13 cellular contexts compared by ENCODE assay signal in genomic region chr4:118417325-118417724, GRCh38.
DNase-seq lines count a peak whose midpoint lies in the region; ATAC-seq and TF ChIP-seq lines count a peak whose summit lies in the region.
"Had no signal": no experiment of that assay in that cellular context is flagged by ENCODE, and none has a peak within 500 bp of the region (broad histone marks: within the 10 kb centered on the region; RNA-seq: fewer than 3 reads in every experiment).

No MANE protein-coding gene starts in this region.

- no peak overlapping the region for H3K27ac Mint-ChIP-seq in H9
- H3K27ac Mint-ChIP-seq: CD4-positive, alpha-beta T cell; T-cell had no signal

- H3K4ac ChIP-seq in H9 (ENCODE audit: low read depth, low read length): no peak overlapping the region

- H3K4me1 ChIP-seq in adipocyte (ENCODE audit: control insufficient read depth, insufficient read depth, low read length) (peaks cover 3% of the 10 kb centered on the region), H9 (ENCODE audit: insufficient read depth, low read length) (no peaks in the 10 kb centered on the region)
- H3K4me1 ChIP-seq: stomach had no signal

- H3K27me3 Mint-ChIP-seq in H9 (ENCODE audit: low read depth): no peaks in the 10 kb centered on the region
- H3K27me3 Mint-ChIP-seq: CD4-positive, alpha-beta T cell; T-cell had no signal

- no peak overlapping the region for H2BK120ac ChIP-seq in H9 (ENCODE audit: low read depth, low read length, poor library complexity, severe bottlenecking)

- H3T11ph ChIP-seq in H9 (ENCODE audit: low read length): no peak overlapping the region

- TF ChIP-seq CTCF in H9 (conservative IDR thresholded peaks at IDR 0.05): no peak

- DNase-seq in EH (ENCODE audit: low read depth): peak; percentile 69
- DNase-seq in adipocyte (ENCODE audit: low read depth): peak; percentile 75
- peak; percentile 9 for DNase-seq in kidney glomerular epithelial cell (lab: John Stamatoyannopoulos, UW)
- DNase-seq in H9: no peak
- no peak for DNase-seq in substantia nigra (lab: John Stamatoyannopoulos, UW)
- DNase-seq: CD4-positive, alpha-beta T cell; Karpas-422; OCI-M1; stomach; T-cell had no signal

- H3K23me2 ChIP-seq in H9 (ENCODE audit: insufficient read length, low read depth, low read length, poor library complexity, severe bottlenecking): no peaks in the 10 kb centered on the region

- H3K27me3 ChIP-seq in adipocyte (replicated peaks; ENCODE audit: control insufficient read depth, insufficient read depth, low read length): no peaks in the 10 kb centered on the region
- no peaks in the 10 kb centered on the region for H3K27me3 ChIP-seq in H9 (ENCODE audit: insufficient read depth, low read length)
- H3K27me3 ChIP-seq: stomach had no signal

- no peak overlapping the region for H4K8ac ChIP-seq in H9 (replicated peaks; ENCODE audit: insufficient read length, low read depth, low read length)

- H3K23ac ChIP-seq in H9 (ENCODE audit: insufficient read length, low read depth, low read length): no peak overlapping the region

- no peak overlapping the region for H3K4me3 Mint-ChIP-seq in H9
- H3K4me3 Mint-ChIP-seq: CD4-positive, alpha-beta T cell; T-cell had no signal

- ATAC-seq in HG02610 (IDR thresholded peaks at IDR 0.05; ENCODE audit: unreplicated experiment) (peak; percentile 79), HG03095 (IDR thresholded peaks at IDR 0.05; ENCODE audit: unreplicated experiment) (no peak), HG03571 (IDR thresholded peaks at IDR 0.05; ENCODE audit: unreplicated experiment) (no peak)
- ATAC-seq: T-cell had no signal

- H3K27ac ChIP-seq in H9 (ENCODE audit: insufficient read length, low read depth, low read length) (no peak overlapping the region), substantia nigra (ENCODE audit: low read depth, low read length, poor library complexity, severe bottlenecking) (no peak overlapping the region)
- H3K27ac ChIP-seq: stomach had no signal

- H3K9ac ChIP-seq in adipocyte (ENCODE audit: low read length) (no peak overlapping the region), H9 (ENCODE audit: extremely low read depth, insufficient read length, low read length) (no peak overlapping the region)

- H2BK15ac ChIP-seq in H9 (ENCODE audit: low read depth, low read length): no peak overlapping the region

- no peak overlapping the region for H3K4me2 ChIP-seq in H9 (ENCODE audit: insufficient read depth, insufficient read length, low read length)

- no peaks in the 10 kb centered on the region for H3K36me3 ChIP-seq in adipocyte (ENCODE audit: control insufficient read depth, insufficient read depth, low read length, severe bottlenecking)
- H3K36me3 ChIP-seq: stomach had no signal

- H3K14ac ChIP-seq in H9 (ENCODE audit: insufficient read depth, low read length): no peak overlapping the region

- no peaks in the 10 kb centered on the region for H3K9me3 ChIP-seq in adipocyte (ENCODE audit: control insufficient read depth, low read length)
- H3K9me3 ChIP-seq in H9 (ENCODE audit: control insufficient read depth, low read depth, low read length): no peaks in the 10 kb centered on the region
- H3K9me3 ChIP-seq: stomach had no signal

- H3K4me3 ChIP-seq in adipocyte (ENCODE audit: low read length): no peak overlapping the region
- H3K4me3 ChIP-seq: stomach had no signal

- no peaks in the 10 kb centered on the region for H4K20me1 ChIP-seq in H9 (ENCODE audit: control insufficient read depth, insufficient read depth, insufficient read length)

- H2AK5ac ChIP-seq in H9 (ENCODE audit: insufficient read length, low read length): no peak overlapping the region

- no peaks in the 10 kb centered on the region for H3K36me3 Mint-ChIP-seq in H9 (ENCODE audit: insufficient read depth in 1 of 3, low read depth in 3 of 3)
- H3K36me3 Mint-ChIP-seq: T-cell had no signal

- H2BK5ac ChIP-seq in H9 (ENCODE audit: insufficient read length, low read length): no peak overlapping the region

- H2BK12ac ChIP-seq in H9 (ENCODE audit: insufficient read length, low read depth, low read length): no peak overlapping the region

- H4K91ac ChIP-seq in H9 (ENCODE audit: insufficient read length, low read depth, low read length): no peak overlapping the region

- H3K79me2 ChIP-seq in H9 (ENCODE audit: insufficient read depth, low read length): no peaks in the 10 kb centered on the region

- H3K18ac ChIP-seq in H9 (ENCODE audit: insufficient read length, low read depth, low read length): no peak overlapping the region

- H2AFZ ChIP-seq in H9 (ENCODE audit: low read length): no peak overlapping the region

- peaks cover 0 to 3% of the 10 kb centered on the region in 2 experiments; a peak in 1 of 4 replicates for H3K4me1 Mint-ChIP-seq in H9
- H3K4me1 Mint-ChIP-seq: T-cell had no signal

- H3K9me3 Mint-ChIP-seq in H9: no peaks in the 10 kb centered on the region
- H3K9me3 Mint-ChIP-seq: CD4-positive, alpha-beta T cell; T-cell had no signal

- H4K5ac ChIP-seq in H9 (ENCODE audit: insufficient read length, low read depth, low read length): no peak overlapping the region

- H2BK20ac ChIP-seq in H9 (ENCODE audit: low read depth, low read length, poor library complexity, severe bottlenecking): no peak overlapping the region

- no peak overlapping the region for H3K56ac ChIP-seq in H9 (ENCODE audit: insufficient read length, low read depth, low read length)

- no peaks in the 10 kb centered on the region for H3K79me1 ChIP-seq in H9 (ENCODE audit: insufficient read depth, low read depth, low read length, poor library complexity, severe bottlenecking)

Comparison
In these comparisons a context has a peak if more than half of its experiments do, and no peak if none do; other contexts are left out.
1. DNase-seq: peak in EH (single experiment), adipocyte (single experiment) and kidney glomerular epithelial cell (single experiment); none in H9 (single experiment) and substantia nigra (0 of 49).